In genomic region chr2:28391564-28392296, GRCh38 we compare ENCODE assay signal across 8 cellular contexts. TPM values are rescaled to one million over a fixed set of nuclear protein-coding genes. Genes with fewer than 3 reads are reported as not detected.
DNase-seq lines count a peak whose midpoint lies in the region; ATAC-seq and TF ChIP-seq lines count a peak whose summit lies in the region.

No MANE protein-coding gene starts in this region.

- DNase-seq in GM06990 (ENCODE audit: extremely low read depth, insufficient read length) (peak; percentile 61), HCEC 1CT (peak; percentile 90), LoVo (ENCODE audit: low spot score) (peak; percentile 89), T-helper 1 cell (peak in 4 of 5 donors; percentile 46 to 90 (median 48)), anterior cingulate cortex (lab: John Stamatoyannopoulos, UW) (peak in 34 of 58 donors; percentile 11 to 68 (median 36)), right cardiac atrium (peak; percentile 97 to 99 (median 97)), retinal pigment epithelial cell (ENCODE audit: low read depth) (peak; percentile 46), NCI-H2107 treated with DMSO at 0.1 percent for 48 hours (lab: John Stamatoyannopoulos, UW; ENCODE audit: unreplicated experiment) (no peak)

- no peaks in the 10 kb centered on the region for H3K36me3 ChIP-seq in GM06990 (ENCODE audit: control insufficient read depth, insufficient read depth, low read length)

- H3K9me3 ChIP-seq in right cardiac atrium (ENCODE audit: control insufficient read depth, low read length), result no peaks in the 10 kb centered on the region

- H3K27me3 ChIP-seq in GM06990 (replicated peaks; ENCODE audit: control insufficient read depth, insufficient read depth, low read length), result no peaks in the 10 kb centered on the region; the same call in 1 of the 2 replicates
- H3K27me3 ChIP-seq in right cardiac atrium (ENCODE audit: control insufficient read depth, insufficient read depth), result no peaks in the 10 kb centered on the region

- peak overlapping the region; percentile 99 for H3K27ac ChIP-seq in right cardiac atrium (ENCODE audit: low read length)

- H3K4me3 ChIP-seq in GM06990 (replicated peaks; ENCODE audit: low read depth, low read length) (peak overlapping the region; percentile 72), right cardiac atrium (ENCODE audit: low read length) (peak overlapping the region; percentile 80), retinal pigment epithelial cell (ENCODE audit: low read length) (peak overlapping the region; percentile 47)

- under 1% methylated on average over 70 of the region's 70 CpGs for WGBS in right cardiac atrium

- TF ChIP-seq CTCF in GM06990 (IDR thresholded peaks at IDR 0.05; ENCODE audit: insufficient read depth, low read length, poor library complexity, severe bottlenecking), result no peak
- TF ChIP-seq CTCF in retinal pigment epithelial cell (conservative IDR thresholded peaks at IDR 0.05; ENCODE audit: low read depth, low read length), result no peak

- peaks cover 5% of the 10 kb centered on the region for H3K4me1 ChIP-seq in right cardiac atrium (ENCODE audit: control insufficient read depth, insufficient read depth, low read length)

- intact Hi-C loops in right cardiac atrium (cut with DNase I), result loop anchor here in 3 of 4 donors (2.0 to 10.0 kb wide), 8 partner anchors 49 to 687 kb away; partner anchors contain the start of genes BABAM2 (in 3 of the 3) and RBKS (in 3 of the 3)

- peak; percentile 62 to 66 for ATAC-seq in right cardiac atrium

RNA-seq across cellular contexts. Expression of gene FOSL2, which starts 0.9 kb away (rescaled TPM):
- 100 to 1,000 TPM in 1 of 4 donors, 10 to 100 TPM in 3; 38.9 to 128 (median 56.6) TPM for total RNA-seq in right cardiac atrium
- polyA plus RNA-seq in right cardiac atrium, result 46.4 TPM
